In the genomic region with DNA sequence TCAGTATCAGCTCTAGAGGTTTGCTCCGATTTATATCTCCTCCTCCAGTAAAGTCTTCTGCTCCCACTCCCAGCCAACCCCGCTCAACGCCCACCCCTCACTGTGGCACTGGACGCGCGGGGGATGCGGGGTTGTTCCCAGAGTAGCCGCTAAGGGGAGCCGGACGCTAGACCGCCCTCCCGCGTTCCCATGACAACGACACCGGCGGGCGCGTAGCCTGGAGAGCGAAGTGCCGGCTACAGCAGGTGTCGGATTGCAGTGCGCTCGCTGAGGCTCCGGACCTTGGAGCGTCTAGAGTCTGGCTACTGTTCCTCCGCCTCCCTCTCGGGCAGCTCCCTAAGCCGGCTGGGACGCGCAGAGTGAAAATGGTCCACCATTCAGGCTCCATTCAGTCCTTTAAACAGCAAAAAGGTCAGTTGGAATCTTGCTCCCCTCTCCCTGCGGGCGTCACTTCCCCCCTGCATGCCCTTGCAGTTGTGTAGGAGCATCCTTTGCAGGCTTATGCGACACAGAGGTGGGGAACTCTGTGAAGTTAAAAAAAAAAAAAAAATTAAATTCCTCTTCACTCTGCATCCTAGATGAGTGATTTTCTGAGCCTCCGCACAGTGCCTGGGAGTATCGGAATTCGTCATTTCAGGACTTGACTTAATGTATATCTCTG, we compare ENCODE assay signal across 8 cellular contexts. TPM values are rescaled to one million over a fixed set of nuclear protein-coding genes. Genes with fewer than 3 reads are reported as not detected.
DNase-seq lines count a peak whose midpoint lies in the region; ATAC-seq, FAIRE-seq and TF ChIP-seq lines count a peak whose summit lies in the region.

TSS of gene ANO3 (plus strand) at position 220 of the 661 bp plus-strand sequence. CDS start at position 366, 146 bp downstream.

- H3K27me3 ChIP-seq in bronchial epithelial cell (ENCODE audit: control insufficient read depth, insufficient read depth, low read length) (peaks cover 6% of the 10 kb centered on the region), stomach (peaks cover 0 to 38% (median 7%) of the 10 kb centered on the region in 3 donors)

- ATAC-seq in GM19372 (IDR thresholded peaks at IDR 0.05; ENCODE audit: low read depth, unreplicated experiment) (peak; percentile 91), HG03342 (IDR thresholded peaks at IDR 0.05; ENCODE audit: unreplicated experiment) (peak; percentile 99)

- H3K27ac ChIP-seq in kidney (ENCODE audit: low read depth in 2 of 2, low read length in 2 of 2) (no peak within 1 kb of the TSS), stomach (no peak within 1 kb of the TSS)

- no peaks in the 10 kb centered on the region for H3K9me3 ChIP-seq in kidney (ENCODE audit: control insufficient read depth in 1 of 2, low read length in 2 of 2)
- no peaks in the 10 kb centered on the region for H3K9me3 ChIP-seq in stomach

- TF ChIP-seq CTCF in bronchial epithelial cell (IDR thresholded peaks at IDR 0.05; ENCODE audit: insufficient read depth, low read length, severe bottlenecking) (peak; percentile 39), kidney (IDR thresholded peaks at IDR 0.05; ENCODE audit: borderline replicate concordance, extremely low read depth, insufficient read depth) (peak; percentile 32), stomach (IDR thresholded peaks at IDR 0.05) (peak in 2 of 7 experiments; percentile 20 to 38)

- no peak for TF ChIP-seq EP300 in stomach (IDR thresholded peaks at IDR 0.05)

- no peak within 1 kb of the TSS for H3K9ac ChIP-seq in kidney (ENCODE audit: low read length in 2 of 2)

- WGBS in stomach, 5 donors = 3 to 9% (median 5%) methylated on average over 23 to 36 of the region's 36 CpGs

- no peak for FAIRE-seq in bronchial epithelial cell (lab: Jason Lieb, UNC)
- no peak for FAIRE-seq in kidney (lab: Jason Lieb, UNC)

- intact Hi-C loops in kidney (cut with DNase I) (no loop called here), stomach (cut with DNase I; ENCODE audit: low total_unique reads) (no loop called here)

- TF ChIP-seq POLR2A in stomach (IDR thresholded peaks at IDR 0.05) = no peak

- H3K4me1 ChIP-seq in kidney (ENCODE audit: control insufficient read depth in 1 of 2, insufficient read depth in 1 of 2, low read depth in 1 of 2, low read length in 2 of 2) = no peaks in the 10 kb centered on the region
- H3K4me1 ChIP-seq in stomach = peaks cover 0 to 12% (median 8%) of the 10 kb centered on the region in 4 donors

- DNase-seq in DMS153 treated with DMSO at 0.1 percent for 48 hours (lab: John Stamatoyannopoulos, UW; ENCODE audit: unreplicated experiment) (peak; percentile 16), NCI-H524 treated with DMSO at 0.1 percent for 48 hours (lab: John Stamatoyannopoulos, UW) (peak; percentile 75), bronchial epithelial cell (ENCODE audit: low read depth) (peak; percentile 23), kidney (peak; percentile 87), stomach (peak; percentile 57), NAMALWA (ENCODE audit: low spot score) (no peak)

- H3K4me3 ChIP-seq in bronchial epithelial cell (ENCODE audit: low read depth, low read length) (no peak within 1 kb of the TSS), kidney (ENCODE audit: low read length in 2 of 2) (peak within 1 kb of the TSS; percentile 14 to 42), stomach (peak within 1 kb of the TSS; percentile 20 to 31 (median 24))

- H3K36me3 ChIP-seq in bronchial epithelial cell (ENCODE audit: control insufficient read depth, insufficient read depth, low read length) (no peaks in the 10 kb centered on the region), kidney (ENCODE audit: control insufficient read depth in 1 of 2, insufficient read depth in 2 of 2, low read length in 2 of 2) (no peaks in the 10 kb centered on the region), stomach (no peaks in the 10 kb centered on the region)

RNA-seq across cellular contexts. Expression of gene ANO3, which starts in this region (rescaled TPM):
- total RNA-seq in bronchial epithelial cell = under 0.01 TPM in 2 replicates
- total RNA-seq in kidney = 1.5 TPM
- 0.30 TPM for polyA plus RNA-seq in kidney (ENCODE audit: insufficient read depth, low read depth, low replicate concordance)
- under 1 TPM in 2 of 5 donors, not detected in 3; 0.18 to 0.58 TPM for total RNA-seq in stomach
- not detected for polyA plus RNA-seq in stomach

Comparison
In these comparisons a context has a peak if more than half of its experiments do, and no peak if none do; other contexts are left out.
1. Peak in DNase-seq in bronchial epithelial cell; RNA of the gene not detected or under 1 TPM.
2. Peak in DNase-seq and H3K4me3 ChIP-seq in stomach; RNA of the gene not detected or under 1 TPM.